In genomic region chr10:61592581-61592980, GRCh38 we compare ENCODE assay signal across 8 cellular contexts.
DNase-seq lines count a peak whose midpoint lies in the region; ATAC-seq and TF ChIP-seq lines count a peak whose summit lies in the region.

No MANE protein-coding gene starts in this region.

- peak; percentile 24 for TF ChIP-seq CTCF in HL-60 (IDR thresholded peaks at IDR 0.05; ENCODE audit: insufficient read depth, low read length)

- H3K27me3 ChIP-seq in HL-60 (ENCODE audit: insufficient read depth, poor library complexity, severe bottlenecking) = no peaks in the 10 kb centered on the region

- intact Hi-C loops in posterior cingulate gyrus (cut with DNase I) = no loop called here
- intact Hi-C loops in sciatic nerve (cut with DNase I) = no loop called here

- no peak overlapping the region for H3K4me3 ChIP-seq in HL-60 (replicated peaks; ENCODE audit: insufficient read depth, low read length)

- DNase-seq in stimulated activated CD4-positive, alpha-beta T cell treated with anti-CD3 and anti-CD28 coated beads, Interleukin-15, amount 100 ng/mL, for 24 hours = peak; percentile 13
- DNase-seq in stimulated activated CD4-positive, alpha-beta T cell treated with anti-CD3 and anti-CD28 coated beads, Interleukin-4, amount 100 ng/mL, for 1 hour = no peak
- DNase-seq in HL-60 (ENCODE audit: low read depth in 1 of 2, low spot score in 1 of 2) (no peak), dermis blood vessel endothelial cell (peak; percentile 24), nucleus accumbens (lab: John Stamatoyannopoulos, UW) (no peak), posterior cingulate gyrus (no peak), sciatic nerve (ENCODE audit: low spot score) (no peak)

- H3K27ac ChIP-seq in HL-60 (replicated peaks) = no peak overlapping the region

- no peak for ATAC-seq in HG03045 (IDR thresholded peaks at IDR 0.05; ENCODE audit: unreplicated experiment)
- ATAC-seq in sciatic nerve = no peak

Comparison
In these comparisons a context has a peak if more than half of its experiments do, and no peak if none do; other contexts are left out.
1. DNase-seq: peak in stimulated activated CD4-positive, alpha-beta T cell treated with anti-CD3 and anti-CD28 coated beads, Interleukin-15, amount 100 ng/mL, for 24 hours (single experiment) and dermis blood vessel endothelial cell (single experiment); none in stimulated activated CD4-positive, alpha-beta T cell treated with anti-CD3 and anti-CD28 coated beads, Interleukin-4, amount 100 ng/mL, for 1 hour (single experiment), HL-60 (0 of 2), nucleus accumbens (0 of 56), posterior cingulate gyrus (0 of 10) and sciatic nerve (single experiment).